Comparison of ENCODE assay signal across 20 cellular contexts in the genomic region with DNA sequence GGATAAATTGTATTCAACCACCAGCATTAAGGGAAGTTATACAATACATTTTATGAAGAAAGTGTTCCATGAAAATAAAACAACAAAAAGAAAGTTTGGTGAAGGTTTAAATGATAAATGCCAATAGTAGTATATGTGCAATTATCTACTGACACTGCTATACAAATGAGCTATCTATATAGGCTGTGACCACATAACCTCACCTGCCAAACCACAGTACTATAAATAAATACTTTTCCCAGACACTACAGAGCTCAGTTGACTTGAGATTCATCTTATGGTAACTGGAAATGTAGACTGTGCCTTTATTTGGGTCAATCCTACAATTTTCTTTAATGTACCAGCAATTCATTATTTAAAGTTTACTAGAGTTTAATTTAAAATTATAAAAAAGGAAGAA.
"Had no signal": no experiment of that assay in that cellular context is flagged by ENCODE, and none has a peak within 500 bp of the region (broad histone marks: within the 10 kb centered on the region; RNA-seq: fewer than 3 reads in every experiment).

No MANE protein-coding gene starts in this region.

- H3K27me3 Mint-ChIP-seq: naive B cell; natural killer cell treated with Interleukin-12 subunit alpha and Interleukin-12 subunit beta and Interleukin-15 and Interleukin-18, amount 100 ng/mL, for 72 hours had no signal

- H3K4me3 ChIP-seq: mucosa of descending colon, pancreas, stomach, thyroid gland, vagina had no signal

- H3K9me3 Mint-ChIP-seq: natural killer cell treated with Interleukin-12 subunit alpha and Interleukin-12 subunit beta and Interleukin-15 and Interleukin-18, amount 100 ng/mL, for 72 hours; stimulated activated effector memory CD8-positive, alpha-beta T cell treated with anti-CD3 and anti-CD28 coated beads, Interleukin-12 subunit alpha, Interleukin-12 subunit beta, amount 100 ng/mL, for 72 hours had no signal

- H3K9me3 ChIP-seq: mucosa of descending colon, neutrophil, pancreas, thyroid gland, vagina had no signal

- H3K4me1 ChIP-seq: pancreas, stomach, thyroid gland, vagina had no signal

- H3K27ac ChIP-seq: neutrophil, pancreas, stomach, thyroid gland, vagina had no signal

- H3K27ac Mint-ChIP-seq: mesothelial cell of epicardium; natural killer cell treated with Interleukin-12 subunit alpha and Interleukin-12 subunit beta and Interleukin-15 and Interleukin-18, amount 100 ng/mL, for 72 hours; stimulated activated effector memory CD8-positive, alpha-beta T cell treated with anti-CD3 and anti-CD28 coated beads, Interleukin-12 subunit alpha, Interleukin-12 subunit beta, amount 100 ng/mL, for 72 hours had no signal

- H3K27me3 ChIP-seq: neutrophil, pancreas, stomach, thyroid gland, vagina had no signal

- ATAC-seq: left lobe of liver; mucosa of descending colon; natural killer cell treated with Interleukin-12 subunit alpha and Interleukin-12 subunit beta and Interleukin-15 and Interleukin-18, amount 100 ng/mL, for 72 hours; pancreas; sciatic nerve; stimulated activated effector memory CD8-positive, alpha-beta T cell treated with anti-CD3 and anti-CD28 coated beads, Interleukin-12 subunit alpha, Interleukin-12 subunit beta, amount 100 ng/mL, for 72 hours had no signal

- DNase-seq: cortex of kidney; head of caudate nucleus; mesenchymal stem cell; mucosa of descending colon; naive B cell; pancreas; stimulated activated CD4-positive, alpha-beta T cell treated with anti-CD3 and anti-CD28 coated beads, Interleukin-2, amount 100 ng/mL, for 24 hours; stimulated activated CD4-positive, alpha-beta T cell treated with anti-CD3 and anti-CD28 coated beads, Interleukin-4, amount 100 ng/mL, for 24 hours; stimulated activated naive CD4-positive, alpha-beta T cell treated with Interleukin-2 at 50 U/mL for 16 hours; stomach; thyroid gland; trophoblast cell had no signal

- H3K36me3 ChIP-seq: neutrophil, pancreas, stomach, thyroid gland, vagina had no signal

- H3K4me3 Mint-ChIP-seq: mesothelial cell of epicardium; naive B cell; natural killer cell treated with Interleukin-12 subunit alpha and Interleukin-12 subunit beta and Interleukin-15 and Interleukin-18, amount 100 ng/mL, for 72 hours; neural crest cell; stimulated activated effector memory CD8-positive, alpha-beta T cell treated with anti-CD3 and anti-CD28 coated beads, Interleukin-12 subunit alpha, Interleukin-12 subunit beta, amount 100 ng/mL, for 72 hours had no signal

- H3K4me1 Mint-ChIP-seq: mesothelial cell of epicardium; naive B cell; neural crest cell; stimulated activated effector memory CD8-positive, alpha-beta T cell treated with anti-CD3 and anti-CD28 coated beads, Interleukin-12 subunit alpha, Interleukin-12 subunit beta, amount 100 ng/mL, for 72 hours had no signal

- H3K36me3 Mint-ChIP-seq: naive B cell; natural killer cell treated with Interleukin-12 subunit alpha and Interleukin-12 subunit beta and Interleukin-15 and Interleukin-18, amount 100 ng/mL, for 72 hours; stimulated activated effector memory CD8-positive, alpha-beta T cell treated with anti-CD3 and anti-CD28 coated beads, Interleukin-12 subunit alpha, Interleukin-12 subunit beta, amount 100 ng/mL, for 72 hours had no signal
